8 cellular contexts compared by ENCODE assay signal in genomic region chr9:127977877-127978647, GRCh38. TPM values are rescaled to one million over a fixed set of nuclear protein-coding genes. Genes with fewer than 3 reads are reported as not detected.
A peak's percentile ranks its signal among the peaks of the same experiment; 100 is the strongest.
DNase-seq lines count a peak whose midpoint lies in the region; ATAC-seq and TF ChIP-seq lines count a peak whose summit lies in the region.

No MANE protein-coding gene starts in this region.

- H3K4me3 ChIP-seq in lung (no peak overlapping the region), upper lobe of left lung (peak overlapping the region in 3 of 4 donors; percentile 70 to 95 (median 95))

- peaks cover 9 to 27% of the 10 kb centered on the region in 2 donors for H3K4me1 ChIP-seq in lung (ENCODE audit: control insufficient read depth in 2 of 2, insufficient read depth in 2 of 2, low read length in 2 of 2)
- peaks cover 54 to 80% (median 77%) of the 10 kb centered on the region in 4 donors for H3K4me1 ChIP-seq in upper lobe of left lung

- peak overlapping the region; percentile 94 for H3K27ac ChIP-seq in caudate nucleus (ENCODE audit: low read depth, low read length)
- H3K27ac ChIP-seq in lung (ENCODE audit: low read depth in 1 of 2, low read length in 1 of 2): peak overlapping the region; percentile 58 to 85
- peak overlapping the region; percentile 75 to 91 (median 78) for H3K27ac ChIP-seq in upper lobe of left lung

- 58 to 71% methylated on average over 12 of the region's 12 CpGs for WGBS in lung, 2 donors
- WGBS in upper lobe of left lung, 2 donors: 56 to 72% methylated on average over 7 to 12 of the region's 12 CpGs

- H3K9me3 ChIP-seq in lung (ENCODE audit: control insufficient read depth in 2 of 2, insufficient read depth in 1 of 2, low read length in 1 of 2) (no peaks in the 10 kb centered on the region), upper lobe of left lung (no peaks in the 10 kb centered on the region)

- TF ChIP-seq POLR2A in upper lobe of left lung (IDR thresholded peaks at IDR 0.05) (no peak), GM18505 (IDR thresholded peaks at IDR 0.05; ENCODE audit: borderline replicate concordance, extremely low read depth, insufficient read depth, insufficient read length) (no peak)

- peak; percentile 46 for DNase-seq in GM04504 (ENCODE audit: low read depth)
- peak; percentile 92 for DNase-seq in NCI-H226
- peak in 5 of 61 donors; percentile 26 to 55 (median 31) for DNase-seq in caudate nucleus (lab: John Stamatoyannopoulos, UW)
- peak; percentile 83 for DNase-seq in lung (ENCODE audit: low spot score)
- DNase-seq in upper lobe of left lung: peak in 1 of 2 donors; percentile 83
- DNase-seq in stimulated activated CD4-positive, alpha-beta T cell treated with anti-CD3 and anti-CD28 coated beads, Interleukin-1b, Interleukin-23, amount 100 ng/mL, for 48 hours: no peak
- DNase-seq in cerebellar nuclear complex (lab: John Stamatoyannopoulos, UW): no peak

- TF ChIP-seq EP300 in upper lobe of left lung (IDR thresholded peaks at IDR 0.05): no peak

- peak; percentile 15 for ATAC-seq in lung (ENCODE audit: insufficient read depth, low FRiP score)
- peak; percentile 49 to 74 for ATAC-seq in upper lobe of left lung (ENCODE audit: low FRiP score in 2 of 2)
- ATAC-seq in GM18505 (IDR thresholded peaks at IDR 0.05; ENCODE audit: unreplicated experiment): no peak

- H3K36me3 ChIP-seq in lung (ENCODE audit: control insufficient read depth in 2 of 2, insufficient read depth in 2 of 2, low read length in 2 of 2) (no peaks in the 10 kb centered on the region), upper lobe of left lung (no peaks in the 10 kb centered on the region)

- H3K27me3 ChIP-seq in lung (ENCODE audit: control insufficient read depth, insufficient read depth) (no peaks in the 10 kb centered on the region), upper lobe of left lung (no peaks in the 10 kb centered on the region)

- TF ChIP-seq CTCF in lung (IDR thresholded peaks at IDR 0.05; ENCODE audit: control extremely low read depth, extremely low read depth): no peak
- TF ChIP-seq CTCF in upper lobe of left lung (IDR thresholded peaks at IDR 0.05): no peak

RNA-seq across cellular contexts. Expression of gene EEIG1, which starts 2.7 kb away (rescaled TPM):
- total RNA-seq in lung (10 to 100 TPM; 49.6 to 66.5 TPM), upper lobe of left lung (10 to 100 TPM; 17.8 to 60.7 (median 48.0) TPM)
- polyA plus RNA-seq in lung: 10 to 100 TPM; 13.4 to 15.8 TPM

RNA-seq across cellular contexts. Expression of gene DPM2, which starts 40.4 kb away (rescaled TPM):
- 10 to 100 TPM; 20.5 to 51.3 TPM for total RNA-seq in lung
- polyA plus RNA-seq in lung: 10 to 100 TPM; 50.8 to 51.1 TPM
- 10 to 100 TPM; 20.1 to 40.7 (median 25.6) TPM for total RNA-seq in upper lobe of left lung

RNA-seq across cellular contexts. Expression of gene PIP5KL1, which starts 47.5 kb away (rescaled TPM):
- total RNA-seq in lung (1 to 10 TPM; 4.9 to 9.0 TPM), upper lobe of left lung (10 to 100 TPM in 3 of 6 donors, 1 to 10 TPM in 3; 4.1 to 38.8 (median 10.0) TPM)
- 1 to 10 TPM; 2.0 to 4.9 TPM for polyA plus RNA-seq in lung

Comparison
In these comparisons a context has a peak if more than half of its experiments do, and no peak if none do; other contexts are left out.
1. DNase-seq: peak in GM04504 (single experiment), NCI-H226 (single experiment) and lung (single experiment); none in stimulated activated CD4-positive, alpha-beta T cell treated with anti-CD3 and anti-CD28 coated beads, Interleukin-1b, Interleukin-23, amount 100 ng/mL, for 48 hours (single experiment) and cerebellar nuclear complex (0 of 2).
2. Peak in every context shown above with its lines, with median percentiles within 50 percentile points of each other: H3K27ac ChIP-seq.